ENCODE assay signal across 8 cellular contexts in the genomic region with DNA sequence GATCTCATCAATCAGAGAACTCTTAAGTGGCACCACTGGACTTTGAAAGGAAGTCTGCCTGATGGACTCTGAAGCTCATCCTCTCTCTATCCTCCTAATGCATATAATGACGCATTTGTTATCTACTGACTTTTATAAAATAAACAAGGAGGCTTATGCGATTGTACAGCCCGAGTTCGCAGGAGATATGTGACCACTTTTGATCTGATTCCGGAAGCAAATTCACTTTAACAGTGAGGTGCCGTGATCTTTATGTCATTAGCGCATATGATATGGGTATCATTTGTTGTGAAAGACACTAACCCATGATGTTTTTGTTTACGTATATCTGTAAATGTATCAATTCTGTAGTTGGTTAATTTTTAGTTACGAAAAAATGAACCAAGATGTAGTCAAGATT. TPM values are rescaled to one million over a fixed set of nuclear protein-coding genes. Genes with fewer than 3 reads are reported as not detected.
DNase-seq lines count a peak whose midpoint lies in the region; ATAC-seq and TF ChIP-seq lines count a peak whose summit lies in the region.

No MANE protein-coding gene starts in this region.

- ATAC-seq in GM21526 (IDR thresholded peaks at IDR 0.05; ENCODE audit: low FRiP score, unreplicated experiment) (peak; percentile 3), activated B cell treated with CpG ODN at 0.5 μM for 24 hours (ENCODE audit: low read depth) (no peak), HG02884 (IDR thresholded peaks at IDR 0.05; ENCODE audit: unreplicated experiment) (no peak)

- peaks cover 49% of the 10 kb centered on the region for H3K4me1 Mint-ChIP-seq in activated B cell treated with CpG ODN at 0.5 μM for 24 hours

- H3K9me3 Mint-ChIP-seq in activated B cell treated with CpG ODN at 0.5 μM for 24 hours = no peaks in the 10 kb centered on the region

- H3K27ac ChIP-seq in 22Rv1 = peak overlapping the region; percentile 76
- peak overlapping the region in 4 of 5 donors; percentile 92 to 98 (median 94) for H3K27ac ChIP-seq in stomach

- H3K27ac Mint-ChIP-seq in activated B cell treated with CpG ODN at 0.5 μM for 24 hours = peak overlapping the region; percentile 94

- POLR2A ChIA-PET in activated B cell treated with CpG ODN at 0.5 μM for 24 hours (lab: Charles Lee) = interaction anchor here (0.7 kb wide), 1 partner anchor 49 kb away, joined by 3 read pairs; no protein-coding TSS in a partner anchor

- intact Hi-C loops in activated B cell treated with CpG ODN at 0.5 μM for 24 hours (cut with micrococcal nuclease) = loop anchor here (1.0 to 5.0 kb wide), 5 partner anchors 8 to 702 kb away; a partner anchor contains a TSS
- intact Hi-C loops in stomach (cut with DNase I; ENCODE audit: low total_unique reads) = no loop called here
- intact Hi-C loops in posterior cingulate gyrus (cut with DNase I) = loop anchor here (2.0 to 10.0 kb wide), 3 partner anchors 54 to 385 kb away; a partner anchor contains a TSS

- no peaks in the 10 kb centered on the region for H3K27me3 Mint-ChIP-seq in activated B cell treated with CpG ODN at 0.5 μM for 24 hours

- peak overlapping the region; percentile 95 for H3K4me3 Mint-ChIP-seq in activated B cell treated with CpG ODN at 0.5 μM for 24 hours

- TF ChIP-seq EP300 in stomach (IDR thresholded peaks at IDR 0.05) = no peak

- peaks cover 13 to 33% (median 25%) of the 10 kb centered on the region in 4 donors for H3K4me1 ChIP-seq in stomach

- H3K36me3 Mint-ChIP-seq in activated B cell treated with CpG ODN at 0.5 μM for 24 hours (ENCODE audit: low read depth) = peaks cover 30% of the 10 kb centered on the region

- H3K27me3 ChIP-seq in stomach = no peaks in the 10 kb centered on the region

- H3K4me3 ChIP-seq in iPS-11a (ENCODE audit: low read depth, low read length) (peak overlapping the region; percentile 95), stomach (peak overlapping the region; percentile 77 to 94 (median 93))

- no peaks in the 10 kb centered on the region for H3K9me3 ChIP-seq in stomach

- H3K36me3 ChIP-seq in stomach = peaks cover 1 to 13% (median 7%) of the 10 kb centered on the region in 4 donors

- TF ChIP-seq CTCF in 22Rv1 (IDR thresholded peaks at IDR 0.05) (no peak), activated B cell treated with CpG ODN at 0.5 μM for 24 hours (IDR thresholded peaks at IDR 0.05) (no peak), stomach (IDR thresholded peaks at IDR 0.05) (no peak)

- 4 to 7% (median 5%) methylated on average over 9 of the region's 9 CpGs for WGBS in stomach, 5 donors

- CTCF ChIA-PET in activated B cell treated with CpG ODN at 0.5 μM for 24 hours (lab: Charles Lee) = interaction anchor here (2.4 kb wide), 1 partner anchor 151 kb away, joined by 6 read pairs; no protein-coding TSS in a partner anchor

- DNase-seq in activated B cell treated with CpG ODN at 0.5 μM for 24 hours = no peak
- DNase-seq in stomach = no peak
- DNase-seq in effector CD4-positive, alpha-beta T cell = no peak
- no peak for DNase-seq in posterior cingulate gyrus

- TF ChIP-seq POLR2A in stomach (IDR thresholded peaks at IDR 0.05) = no peak

RNA-seq across cellular contexts. Expression of a gene that starts 0.4 kb away (rescaled TPM):
- total RNA-seq in activated B cell treated with CpG ODN at 0.5 μM for 24 hours = 52.5 and 55.8 TPM in 2 replicates
- total RNA-seq in stomach = 10 to 100 TPM in 4 of 5 donors, 1 to 10 TPM in 1; 8.4 to 37.1 (median 22.8) TPM
- polyA plus RNA-seq in stomach = 1 to 10 TPM; 4.3 to 7.2 (median 4.6) TPM

RNA-seq across cellular contexts. Expression of a gene that starts 53.6 kb away (rescaled TPM):
- total RNA-seq in activated B cell treated with CpG ODN at 0.5 μM for 24 hours (124 and 159 TPM in 2 replicates), stomach (100 to 1,000 TPM; 110 to 291 (median 159) TPM)
- polyA plus RNA-seq in stomach = 10 to 100 TPM; 44.7 to 56.1 (median 48.1) TPM
